Comparison of ENCODE assay signal across 24 cellular contexts in the genomic region with DNA sequence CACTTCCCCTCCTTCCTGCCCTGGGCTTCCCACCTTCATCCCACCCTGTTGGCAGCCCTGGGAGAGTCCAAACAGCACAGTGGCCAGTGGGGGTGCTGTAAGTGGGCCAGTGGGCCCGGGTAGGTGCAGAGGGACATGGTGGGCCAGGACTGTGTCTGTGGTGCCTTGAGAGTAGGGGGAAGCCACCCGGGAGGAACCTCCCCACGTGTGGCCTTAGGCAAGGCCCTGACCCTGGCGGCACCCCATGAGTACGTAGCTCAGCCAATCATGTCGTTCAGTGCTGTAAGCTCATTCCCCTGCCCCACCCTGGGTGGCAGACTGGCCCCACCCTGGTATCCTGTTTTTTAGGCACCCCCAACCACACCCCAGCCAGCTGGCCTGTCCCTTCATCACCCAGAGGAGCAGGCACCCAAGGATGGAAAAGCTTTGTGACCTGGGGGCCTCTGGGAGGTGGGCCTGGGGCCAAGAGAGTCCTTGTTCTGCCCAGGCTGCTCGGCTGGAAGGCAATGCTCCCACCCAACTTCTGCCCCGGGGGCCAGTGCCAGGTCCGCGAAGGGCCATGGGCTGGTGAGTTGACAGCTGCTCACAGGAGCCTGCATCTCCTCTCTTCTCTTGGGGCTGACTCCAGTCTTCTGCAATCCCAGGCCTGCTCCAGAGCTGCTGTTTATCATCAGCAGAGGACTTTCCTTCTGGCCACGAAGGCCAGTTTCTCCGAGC. TPM values are rescaled to one million over a fixed set of nuclear protein-coding genes. Genes with fewer than 3 reads are reported as not detected.
DNase-seq lines count a peak whose midpoint lies in the region; TF ChIP-seq lines count a peak whose summit lies in the region.
"Had no signal": no experiment of that assay in that cellular context is flagged by ENCODE, and none has a peak within 500 bp of the region (broad histone marks: within the 10 kb centered on the region; RNA-seq: fewer than 3 reads in every experiment).

No MANE protein-coding gene starts in this region.

- H3K18ac ChIP-seq in mesenchymal stem cell (ENCODE audit: low read depth in 1 of 2, low read length in 2 of 2) = no peak overlapping the region

- peaks cover 8% of the 10 kb centered on the region for H3K79me2 ChIP-seq in smooth muscle cell (ENCODE audit: low read depth)

- peaks cover 2% of the 10 kb centered on the region for H3K4me1 ChIP-seq in mesenchymal stem cell (ENCODE audit: control insufficient read depth, insufficient read depth, low read depth, low read length)
- H3K4me1 ChIP-seq in smooth muscle cell (ENCODE audit: low read depth) = peaks cover 21% of the 10 kb centered on the region

- H3K36me3 ChIP-seq in mesenchymal stem cell (ENCODE audit: control insufficient read depth in 1 of 2, insufficient read depth in 2 of 2, low read depth in 1 of 2, low read length in 2 of 2) = no peaks in the 10 kb centered on the region
- peaks cover 5% of the 10 kb centered on the region for H3K36me3 ChIP-seq in smooth muscle cell (ENCODE audit: low read depth)

- H3K9me3 Mint-ChIP-seq in dendritic cell treated with granulocyte-macrophage colony-stimulating factor and Interleukin-4, amounts not matched to agents 40 ng/mL and 50 ng/mL, for 4 days = peaks cover 12% of the 10 kb centered on the region

- no peak overlapping the region for H4K8ac ChIP-seq in mesenchymal stem cell (ENCODE audit: low read length)

- H3K27me3 Mint-ChIP-seq in dendritic cell treated with granulocyte-macrophage colony-stimulating factor and Interleukin-4, amounts not matched to agents 40 ng/mL and 50 ng/mL, for 4 days = peaks cover 12% of the 10 kb centered on the region
- H3K27me3 Mint-ChIP-seq: activated CD4-positive, alpha-beta T cell treated with anti-CD3 and anti-CD28 coated beads, Interleukin-2, amount 10 ng/mL, durations not matched to agents 24 days and 14 days; progenitor cell of endocrine pancreas; T-cell had no signal

- peak overlapping the region; percentile 45 for H3K27ac Mint-ChIP-seq in dendritic cell treated with granulocyte-macrophage colony-stimulating factor and Interleukin-4, amounts not matched to agents 40 ng/mL and 50 ng/mL, for 4 days
- H3K27ac Mint-ChIP-seq: activated CD4-positive, alpha-beta T cell treated with anti-CD3 and anti-CD28 coated beads, Interleukin-2, amount 10 ng/mL, durations not matched to agents 24 days and 14 days; CD14-positive monocyte; T-cell had no signal

- H3K9me3 ChIP-seq in mesenchymal stem cell (ENCODE audit: control insufficient read depth, low read length) (peaks cover 14% of the 10 kb centered on the region), smooth muscle cell (replicated peaks; ENCODE audit: low read depth) (no peaks in the 10 kb centered on the region)

- H3K27me3 ChIP-seq in mesenchymal stem cell (ENCODE audit: control insufficient read depth in 1 of 2, insufficient read depth in 1 of 2, low read length in 2 of 2) = peaks cover 0 to 10% of the 10 kb centered on the region in 2 experiments
- no peaks in the 10 kb centered on the region for H3K27me3 ChIP-seq in smooth muscle cell (ENCODE audit: low read depth)

- intact Hi-C loops in dendritic cell treated with granulocyte-macrophage colony-stimulating factor and Interleukin-4, amounts not matched to agents 40 ng/mL and 50 ng/mL, for 4 days (cut with micrococcal nuclease) = no loop called here

- no peak overlapping the region for H2AFZ ChIP-seq in mesenchymal stem cell (ENCODE audit: low read depth, low read length)
- no peak overlapping the region for H2AFZ ChIP-seq in smooth muscle cell (ENCODE audit: low read depth)

- H3K4me2 ChIP-seq in mesenchymal stem cell (ENCODE audit: low read length, poor library complexity, severe bottlenecking) (no peak overlapping the region), smooth muscle cell (no peak overlapping the region)

- H3K79me1 ChIP-seq in mesenchymal stem cell (replicated peaks; ENCODE audit: low read length, poor library complexity, severe bottlenecking) = no peaks in the 10 kb centered on the region

- H3K14ac ChIP-seq in mesenchymal stem cell (ENCODE audit: low read length in 2 of 2) = peak overlapping the region in 1 of 2 experiments; percentile 80

- no peak overlapping the region for H2BK15ac ChIP-seq in mesenchymal stem cell (ENCODE audit: low read depth, poor library complexity, severe bottlenecking)

- TF ChIP-seq CTCF in smooth muscle cell (IDR thresholded peaks at IDR 0.05; ENCODE audit: borderline replicate concordance, insufficient read depth, poor library complexity, severe bottlenecking) = no peak

- H3F3A ChIP-seq in smooth muscle cell (ENCODE audit: low read depth) = no peaks in the 10 kb centered on the region

- H3K4me3 ChIP-seq in mesenchymal stem cell (ENCODE audit: insufficient read depth in 1 of 2, low read depth in 1 of 2, low read length in 2 of 2) (no peak overlapping the region), smooth muscle cell (no peak overlapping the region)
- H3K4me3 ChIP-seq: K562 had no signal

- DNase-seq in DMS 273 (lab: John Stamatoyannopoulos, UW; ENCODE audit: unreplicated experiment) = peak; percentile 56
- DNase-seq in mesenchymal stem cell = no peak
- DNase-seq in smooth muscle cell (lab: John Stamatoyannopoulos, UW; ENCODE audit: unreplicated experiment) = no peak
- DNase-seq in NCI-H1048 (lab: John Stamatoyannopoulos, UW) = no peak
- no peak for DNase-seq in RKO (ENCODE audit: low spot score)
- no peak for DNase-seq in stimulated activated CD4-positive, alpha-beta T cell treated with anti-CD3 and anti-CD28 coated beads, Interleukin-4, amount 100 ng/mL, for 24 hours
- DNase-seq in SIG-M5 treated with dmso at 0.1 percent for 504 hours (lab: John Stamatoyannopoulos, UW; ENCODE audit: unreplicated experiment) = no peak
- DNase-seq: activated CD4-positive, alpha-beta T cell treated with anti-CD3 and anti-CD28 coated beads, Interleukin-2, amount 10 ng/mL, durations not matched to agents 24 days and 14 days; activated CD8-positive, alpha-beta memory T cell treated with anti-CD3 and anti-CD28 coated beads, Interleukin-2, amount 50 U/mL, for 4 hours; activated gamma-delta T cell treated with Interleukin-2 at 50 U/mL for 16 hours; central memory CD4-positive, alpha-beta T cell; DMS153; GDM1; MM.1S; NCI-H345; SHP77; stimulated activated CD4-positive, alpha-beta T cell treated with anti-CD3 and anti-CD28 coated beads, Interleukin-12 subunit alpha, Interleukin-12 subunit beta, amount 100 ng/mL, for 4 hours had no signal

- H3K9ac ChIP-seq in mesenchymal stem cell (ENCODE audit: low read length) = no peak overlapping the region
- H3K9ac ChIP-seq in smooth muscle cell (ENCODE audit: low read depth) = no peak overlapping the region

- peak overlapping the region; percentile 29 for H2BK120ac ChIP-seq in mesenchymal stem cell (ENCODE audit: low read depth, low read length)

- H3K27ac ChIP-seq in mesenchymal stem cell (ENCODE audit: low read length, poor library complexity, severe bottlenecking) (no peak overlapping the region), smooth muscle cell (ENCODE audit: low read depth) (peak overlapping the region; percentile 53)

- H3K23ac ChIP-seq in mesenchymal stem cell (ENCODE audit: low read length in 2 of 2) = no peak overlapping the region

- no peak overlapping the region for H2AK5ac ChIP-seq in mesenchymal stem cell (ENCODE audit: low read length, severe bottlenecking)

- no peak overlapping the region for H3K4me3 Mint-ChIP-seq in dendritic cell treated with granulocyte-macrophage colony-stimulating factor and Interleukin-4, amounts not matched to agents 40 ng/mL and 50 ng/mL, for 4 days
- H3K4me3 Mint-ChIP-seq: activated CD4-positive, alpha-beta T cell treated with anti-CD3 and anti-CD28 coated beads, Interleukin-2, amount 10 ng/mL, durations not matched to agents 24 days and 14 days; CD14-positive monocyte; mesothelial cell of epicardium; T-cell had no signal

- H3K4ac ChIP-seq in mesenchymal stem cell (ENCODE audit: low read depth in 1 of 2, low read length in 2 of 2) = no peak overlapping the region

- H3K4me1 Mint-ChIP-seq in dendritic cell treated with granulocyte-macrophage colony-stimulating factor and Interleukin-4, amounts not matched to agents 40 ng/mL and 50 ng/mL, for 4 days (ENCODE audit: low read depth) = peaks cover 42% of the 10 kb centered on the region
- H3K4me1 Mint-ChIP-seq: activated CD4-positive, alpha-beta T cell treated with anti-CD3 and anti-CD28 coated beads, Interleukin-2, amount 10 ng/mL, durations not matched to agents 24 days and 14 days; CD14-positive monocyte had no signal

- H2BK12ac ChIP-seq in mesenchymal stem cell (ENCODE audit: low read length in 2 of 2) = no peak overlapping the region

- H2BK5ac ChIP-seq in mesenchymal stem cell (ENCODE audit: low read depth, low read length, poor library complexity, severe bottlenecking) = no peak overlapping the region

- peaks cover 32% of the 10 kb centered on the region for H3K36me3 Mint-ChIP-seq in dendritic cell treated with granulocyte-macrophage colony-stimulating factor and Interleukin-4, amounts not matched to agents 40 ng/mL and 50 ng/mL, for 4 days (ENCODE audit: low read depth)
- H3K36me3 Mint-ChIP-seq: CD14-positive monocyte had no signal

- 78% methylated on average over 12 of the region's 12 CpGs for WGBS in mesenchymal stem cell
- 62% methylated on average over 12 of the region's 12 CpGs for WGBS in smooth muscle cell (ENCODE audit: low lambda C conversion rate)

- no peaks in the 10 kb centered on the region for H4K20me1 ChIP-seq in smooth muscle cell (ENCODE audit: low read depth)

- peak overlapping the region; percentile 11 for H4K91ac ChIP-seq in mesenchymal stem cell (ENCODE audit: low read length)

RNA-seq across cellular contexts. Expression of a gene that starts 41.6 kb away (rescaled TPM):
- 19.6 TPM for polyA plus RNA-seq in mesenchymal stem cell (2013, experiment 1 of 2)
- polyA plus RNA-seq in mesenchymal stem cell (2013, experiment 2 of 2) = 19.5 TPM
- 113 and 145 TPM in 2 replicates for total RNA-seq in smooth muscle cell
- 144 and 249 TPM in 2 replicates for polyA plus RNA-seq in smooth muscle cell
- total RNA-seq: H4 had no signal
